9 cellular contexts compared by ENCODE assay signal in the genomic region with DNA sequence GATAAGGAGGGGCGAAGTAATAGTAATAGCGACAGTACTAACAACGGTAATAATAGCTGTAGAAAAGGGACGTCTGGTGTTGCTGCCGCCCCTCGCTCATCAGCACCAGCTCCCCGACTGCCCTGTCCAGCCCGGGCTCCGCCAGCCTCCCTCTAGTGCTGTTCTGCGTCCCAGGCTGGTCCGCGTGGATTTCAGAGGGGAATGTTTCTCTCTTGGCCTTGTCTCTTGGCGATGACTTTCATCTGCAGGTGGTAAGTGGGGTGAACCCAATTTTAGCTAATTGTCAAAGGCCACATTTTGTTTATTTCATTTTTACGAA. TPM values are rescaled to one million over a fixed set of nuclear protein-coding genes. Genes with fewer than 3 reads are reported as not detected.
DNase-seq lines count a peak whose midpoint lies in the region; ATAC-seq and TF ChIP-seq lines count a peak whose summit lies in the region.
"Had no signal": no experiment of that assay in that cellular context is flagged by ENCODE, and none has a peak within 500 bp of the region (broad histone marks: within the 10 kb centered on the region; RNA-seq: fewer than 3 reads in every experiment).

No MANE protein-coding gene starts in this region.

- H3K4me3 Mint-ChIP-seq in stimulated activated naive B cell treated with anti-CD40 and anti-IgM and Interleukin-4, amounts not matched to agents 10 μg/mL and 1 μg/mL and 100 μg/mL, for 72 hours = peak overlapping the region; percentile 70 to 75
- H3K4me3 Mint-ChIP-seq in activated CD4-positive, alpha-beta T cell treated with anti-CD3 and anti-CD28 coated beads, Interleukin-2, amount 10 ng/mL, durations not matched to agents 7 days and 5 days = no peak overlapping the region
- H3K4me3 Mint-ChIP-seq: dendritic cell treated with granulocyte-macrophage colony-stimulating factor and Interleukin-4, amounts not matched to agents 40 ng/mL and 50 ng/mL, for 4 days had no signal

- peaks cover 61 to 71% of the 10 kb centered on the region in 2 donors for H3K27me3 Mint-ChIP-seq in stimulated activated naive B cell treated with anti-CD40 and anti-IgM and Interleukin-4, amounts not matched to agents 10 μg/mL and 1 μg/mL and 100 μg/mL, for 72 hours
- H3K27me3 Mint-ChIP-seq in activated CD4-positive, alpha-beta T cell treated with anti-CD3 and anti-CD28 coated beads, Interleukin-2, amount 10 ng/mL, durations not matched to agents 7 days and 5 days = peaks cover 55% of the 10 kb centered on the region

- peak; percentile 34 for ATAC-seq in HG02642 (IDR thresholded peaks at IDR 0.05; ENCODE audit: poor library complexity, unreplicated experiment)
- ATAC-seq in stimulated activated naive B cell treated with anti-CD40 and anti-IgM and Interleukin-4, amounts not matched to agents 10 μg/mL and 1 μg/mL and 100 μg/mL, for 72 hours (replicated peaks) = peak; percentile 14 to 25

- CTCF ChIA-PET in activated CD4-positive, alpha-beta T cell treated with anti-CD3 and anti-CD28 coated beads, Interleukin-2, amount 10 ng/mL, durations not matched to agents 7 days and 5 days (lab: Charles Lee) = no interaction called here

- POLR2A ChIA-PET in activated CD4-positive, alpha-beta T cell treated with anti-CD3 and anti-CD28 coated beads, Interleukin-2, amount 10 ng/mL, durations not matched to agents 7 days and 5 days (lab: Charles Lee) = interaction anchor here (0.7 kb wide), 1 partner anchor 173 kb away, joined by 3 read pairs; no protein-coding TSS in a partner anchor

- peaks cover 6 to 11% of the 10 kb centered on the region in 2 donors for H3K4me1 Mint-ChIP-seq in stimulated activated naive B cell treated with anti-CD40 and anti-IgM and Interleukin-4, amounts not matched to agents 10 μg/mL and 1 μg/mL and 100 μg/mL, for 72 hours
- H3K4me1 Mint-ChIP-seq in activated CD4-positive, alpha-beta T cell treated with anti-CD3 and anti-CD28 coated beads, Interleukin-2, amount 10 ng/mL, durations not matched to agents 7 days and 5 days = peaks cover 6% of the 10 kb centered on the region

- no peaks in the 10 kb centered on the region for H3K36me3 Mint-ChIP-seq in stimulated activated naive B cell treated with anti-CD40 and anti-IgM and Interleukin-4, amounts not matched to agents 10 μg/mL and 1 μg/mL and 100 μg/mL, for 72 hours
- H3K36me3 Mint-ChIP-seq in activated CD4-positive, alpha-beta T cell treated with anti-CD3 and anti-CD28 coated beads, Interleukin-2, amount 10 ng/mL, durations not matched to agents 7 days and 5 days (ENCODE audit: low read depth) = no peaks in the 10 kb centered on the region

- no peaks in the 10 kb centered on the region for H3K36me3 ChIP-seq in BLaER1 treated with 17β-estradiol and CSF1 and Interleukin-3, amounts not matched to agents 10 nM and 100 nM
- H3K36me3 ChIP-seq in brain microvascular endothelial cell (replicated peaks) (no peaks in the 10 kb centered on the region), kidney epithelial cell (ENCODE audit: control insufficient read depth, insufficient read depth, low read length) (no peaks in the 10 kb centered on the region)

- no peak overlapping the region for H3K9ac ChIP-seq in BLaER1 treated with 17β-estradiol and CSF1 and Interleukin-3, amounts not matched to agents 10 nM and 100 nM

- no peaks in the 10 kb centered on the region for H3K9me3 Mint-ChIP-seq in stimulated activated naive B cell treated with anti-CD40 and anti-IgM and Interleukin-4, amounts not matched to agents 10 μg/mL and 1 μg/mL and 100 μg/mL, for 72 hours
- no peaks in the 10 kb centered on the region for H3K9me3 Mint-ChIP-seq in activated CD4-positive, alpha-beta T cell treated with anti-CD3 and anti-CD28 coated beads, Interleukin-2, amount 10 ng/mL, durations not matched to agents 7 days and 5 days
- H3K9me3 Mint-ChIP-seq: dendritic cell treated with granulocyte-macrophage colony-stimulating factor and Interleukin-4, amounts not matched to agents 40 ng/mL and 50 ng/mL, for 4 days had no signal

- TF ChIP-seq CTCF in brain microvascular endothelial cell (IDR thresholded peaks at IDR 0.05; ENCODE audit: low read depth, low read length, missing control alignments) (peak; percentile 17), kidney epithelial cell (IDR thresholded peaks at IDR 0.05; ENCODE audit: insufficient read depth, low read length, poor library complexity, severe bottlenecking) (no peak)

- H3K27ac ChIP-seq in BLaER1 treated with 17β-estradiol and CSF1 and Interleukin-3, amounts not matched to agents 10 nM and 100 nM = no peak overlapping the region
- H3K27ac ChIP-seq in brain microvascular endothelial cell = no peak overlapping the region

- H3K9me3 ChIP-seq in BLaER1 treated with 17β-estradiol and CSF1 and Interleukin-3, amounts not matched to agents 10 nM and 100 nM (replicated peaks in 1 of 11) = peaks cover 4 to 18% (median 8%) of the 10 kb centered on the region in 11 experiments; a peak in 9 of 22 replicates

- peak overlapping the region in 8 of 11 experiments; percentile 66 to 86 (median 78); a peak in 13 of 22 replicates for H3K4me2 ChIP-seq in BLaER1 treated with 17β-estradiol and CSF1 and Interleukin-3, amounts not matched to agents 10 nM and 100 nM

- H3K4me3 ChIP-seq in BLaER1 treated with 17β-estradiol and CSF1 and Interleukin-3, amounts not matched to agents 10 nM and 100 nM = peak overlapping the region in 9 of 10 experiments; percentile 50 to 67 (median 57); a peak in 13 of 20 replicates
- H3K4me3 ChIP-seq in brain microvascular endothelial cell (ENCODE audit: low read depth, low read length) = peak overlapping the region; percentile 63
- H3K4me3 ChIP-seq in kidney epithelial cell (ENCODE audit: low read depth, low read length) = peak overlapping the region; percentile 68

- DNase-seq in brain microvascular endothelial cell (no peak), kidney epithelial cell (ENCODE audit: low read depth) (no peak), foreskin melanocyte (no peak)
- no peak for DNase-seq in stimulated activated naive B cell treated with anti-CD40 and anti-IgM and Interleukin-4, amounts not matched to agents 10 μg/mL and 1 μg/mL and 100 μg/mL, for 72 hours
- no peak for DNase-seq in activated CD4-positive, alpha-beta T cell treated with anti-CD3 and anti-CD28 coated beads, Interleukin-2, amount 50 U/mL, for 48 hours
- no peak for DNase-seq in activated CD4-positive, alpha-beta T cell treated with anti-CD3 and anti-CD28 coated beads, Interleukin-2, amount 10 ng/mL, durations not matched to agents 7 days and 5 days

- no peak overlapping the region for H3K27ac Mint-ChIP-seq in stimulated activated naive B cell treated with anti-CD40 and anti-IgM and Interleukin-4, amounts not matched to agents 10 μg/mL and 1 μg/mL and 100 μg/mL, for 72 hours
- no peak overlapping the region for H3K27ac Mint-ChIP-seq in activated CD4-positive, alpha-beta T cell treated with anti-CD3 and anti-CD28 coated beads, Interleukin-2, amount 10 ng/mL, durations not matched to agents 7 days and 5 days
- H3K27ac Mint-ChIP-seq: dendritic cell treated with granulocyte-macrophage colony-stimulating factor and Interleukin-4, amounts not matched to agents 40 ng/mL and 50 ng/mL, for 4 days had no signal

- H3K4me1 ChIP-seq in BLaER1 treated with 17β-estradiol and CSF1 and Interleukin-3, amounts not matched to agents 10 nM and 100 nM = no peaks in the 10 kb centered on the region; a peak in 1 of 20 replicates

- in situ Hi-C loops in brain microvascular endothelial cell (cut with HindIII; ENCODE audit: low pct_ligation_motif_present, low sequenced_read_pairs) = no loop called here

- no peaks in the 10 kb centered on the region for H4K20me1 ChIP-seq in BLaER1 treated with 17β-estradiol and CSF1 and Interleukin-3, amounts not matched to agents 10 nM and 100 nM

- H3K27me3 ChIP-seq in BLaER1 treated with 17β-estradiol and CSF1 and Interleukin-3, amounts not matched to agents 10 nM and 100 nM = peaks cover 40 to 56% (median 48%) of the 10 kb centered on the region in 11 experiments
- H3K27me3 ChIP-seq in brain microvascular endothelial cell (replicated peaks) (no peaks in the 10 kb centered on the region), kidney epithelial cell (ENCODE audit: control insufficient read depth, insufficient read depth, low read length) (no peaks in the 10 kb centered on the region)

RNA-seq across cellular contexts. Expression of a gene that starts 0.6 kb away (rescaled TPM):
- total RNA-seq in kidney epithelial cell = 3.0 and 3.1 TPM in 2 replicates
- total RNA-seq in activated CD4-positive, alpha-beta T cell treated with anti-CD3 and anti-CD28 coated beads, Interleukin-2, amount 10 ng/mL, durations not matched to agents 7 days and 5 days = not detected
